In the genomic region with DNA sequence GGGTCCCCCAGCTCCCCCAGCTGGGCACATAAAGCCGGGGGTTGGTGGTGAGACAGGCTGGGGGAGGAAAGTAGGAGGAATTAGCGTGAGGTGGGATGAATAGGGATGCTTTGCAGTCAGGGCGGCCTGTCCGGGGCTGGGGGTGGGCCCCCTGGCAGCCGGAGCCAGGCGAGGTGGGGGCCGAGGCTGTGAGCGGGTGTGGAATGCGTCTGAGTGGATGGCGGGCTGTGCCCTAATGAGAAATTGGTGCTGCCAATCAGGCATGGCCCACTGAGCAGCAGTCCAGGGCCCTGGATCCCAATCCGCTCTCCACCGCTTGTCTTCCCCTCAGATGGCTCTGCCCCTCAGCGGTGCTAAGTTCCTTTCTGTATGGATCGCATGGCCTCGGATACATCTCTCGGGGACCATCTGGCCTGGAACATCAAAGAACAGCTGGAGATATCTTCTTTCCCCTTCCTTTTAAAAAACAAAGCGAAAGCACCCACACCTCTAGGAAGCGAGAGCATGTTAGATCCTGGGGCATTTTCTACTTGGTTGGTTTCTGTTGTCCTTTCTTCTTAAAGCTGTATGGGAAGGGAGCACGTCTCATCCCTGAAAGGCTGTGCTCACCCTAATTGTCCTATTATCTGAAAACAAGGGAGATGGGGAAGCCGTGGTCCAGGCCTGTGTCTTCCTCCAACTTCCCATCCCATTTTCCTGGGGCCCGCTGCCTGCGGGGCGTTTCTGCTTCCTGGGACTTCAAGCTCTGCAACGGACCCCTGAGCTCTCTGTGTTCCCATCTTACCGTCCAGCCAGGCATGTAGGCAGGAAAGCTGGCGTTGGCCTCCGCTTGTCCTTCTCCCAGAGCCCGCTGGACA, we compare ENCODE assay signal across 31 cellular contexts.
DNase-seq lines count a peak whose midpoint lies in the region; ATAC-seq, FAIRE-seq and TF ChIP-seq lines count a peak whose summit lies in the region.
"Had no signal": no experiment of that assay in that cellular context is flagged by ENCODE, and none has a peak within 500 bp of the region (broad histone marks: within the 10 kb centered on the region; RNA-seq: fewer than 3 reads in every experiment).

No MANE protein-coding gene starts in this region.

- H3K4me1 ChIP-seq in astrocyte (ENCODE audit: insufficient read depth, low read length) (peaks cover 7% of the 10 kb centered on the region), kidney (ENCODE audit: control insufficient read depth in 1 of 2, insufficient read depth in 1 of 2, low read depth in 1 of 2, low read length in 2 of 2) (no peaks in the 10 kb centered on the region)
- H3K4me1 ChIP-seq: HAP-1, parathyroid adenoma, spleen had no signal

- H3K79me2 ChIP-seq in astrocyte (ENCODE audit: insufficient read depth, low read length): peaks cover 2% of the 10 kb centered on the region
- H3K79me2 ChIP-seq: parathyroid adenoma had no signal

- H3K36me3 ChIP-seq in astrocyte (ENCODE audit: insufficient read depth, low read length) (no peaks in the 10 kb centered on the region), kidney (ENCODE audit: control insufficient read depth in 1 of 2, insufficient read depth in 2 of 2, low read length in 2 of 2) (no peaks in the 10 kb centered on the region)
- H3K36me3 ChIP-seq: HAP-1, spleen, thyroid gland had no signal

- H3K27ac Mint-ChIP-seq in astrocyte (ENCODE audit: unreplicated experiment) (peak overlapping the region; percentile 42), type B pancreatic cell (peak overlapping the region; percentile 34)
- H3K27ac Mint-ChIP-seq in effector memory CD8-positive, alpha-beta T cell: peak overlapping the region in 1 of 2 donors; percentile 19
- H3K27ac Mint-ChIP-seq: activated T-cell treated with anti-CD3 and anti-CD28 coated beads, Interleukin-2, amount 50 U/mL, for 72 hours; CD4-positive, alpha-beta memory T cell; natural killer cell had no signal

- peak overlapping the region; percentile 29 for H3K4me2 ChIP-seq in astrocyte (ENCODE audit: low read length)

- H4K20me1 ChIP-seq in astrocyte (ENCODE audit: insufficient read depth, low read length): peaks cover 65% of the 10 kb centered on the region

- peaks cover 2% of the 10 kb centered on the region for H3K27me3 ChIP-seq in astrocyte (ENCODE audit: insufficient read depth, low read length)
- H3K27me3 ChIP-seq: thyroid gland had no signal

- FAIRE-seq in astrocyte (lab: Jason Lieb, UNC) (no peak), kidney (lab: Jason Lieb, UNC) (no peak)
- FAIRE-seq: GM18507 had no signal

- H3K36me3 Mint-ChIP-seq in astrocyte (ENCODE audit: low read depth, unreplicated experiment) (peaks cover 10% of the 10 kb centered on the region), type B pancreatic cell (no peaks in the 10 kb centered on the region)
- H3K36me3 Mint-ChIP-seq in effector memory CD8-positive, alpha-beta T cell (ENCODE audit: insufficient read depth): no peaks in the 10 kb centered on the region
- H3K36me3 Mint-ChIP-seq: CD4-positive, alpha-beta memory T cell; natural killer cell had no signal

- H3K9me3 ChIP-seq in astrocyte (ENCODE audit: insufficient read depth, low read depth, low read length) (no peaks in the 10 kb centered on the region), kidney (ENCODE audit: control insufficient read depth in 1 of 2, low read length in 2 of 2) (no peaks in the 10 kb centered on the region)
- H3K9me3 ChIP-seq: HAP-1, mucosa of descending colon, spleen, thyroid gland had no signal

- H3K4me1 Mint-ChIP-seq in astrocyte (ENCODE audit: low read depth, unreplicated experiment) (peaks cover 5% of the 10 kb centered on the region), type B pancreatic cell (ENCODE audit: unreplicated experiment) (peaks cover 26% of the 10 kb centered on the region)
- H3K4me1 Mint-ChIP-seq in effector memory CD8-positive, alpha-beta T cell (ENCODE audit: low read depth in 2 of 2): peaks cover 0 to 6% of the 10 kb centered on the region in 2 donors
- H3K4me1 Mint-ChIP-seq: CD4-positive, alpha-beta memory T cell had no signal

- H3K4me3 Mint-ChIP-seq in astrocyte (ENCODE audit: unreplicated experiment) (no peak overlapping the region), type B pancreatic cell (no peak overlapping the region)
- H3K4me3 Mint-ChIP-seq in effector memory CD8-positive, alpha-beta T cell: no peak overlapping the region
- H3K4me3 Mint-ChIP-seq: activated T-cell treated with anti-CD3 and anti-CD28 coated beads, Interleukin-2, amount 50 U/mL, for 72 hours; CD4-positive, alpha-beta memory T cell; natural killer cell had no signal

- intact Hi-C loops in left ventricle myocardium superior (cut with micrococcal nuclease) (loop anchor here (10.0 kb wide), 1 partner anchor 104 kb away; the partner anchor contains the start of gene SORCS2), left cardiac atrium (cut with DNase I) (loop anchor here in 1 of 2 donors (5.0 kb wide), 1 partner anchor 107 kb away; the partner anchor contains the start of gene SORCS2), kidney (cut with DNase I) (loop anchor here (10.0 kb wide), 1 partner anchor 104 kb away; the partner anchor contains the start of gene SORCS2)

- TF ChIP-seq CTCF in astrocyte (IDR thresholded peaks at IDR 0.05; ENCODE audit: insufficient read depth, low read depth, low read length) (no peak), kidney (IDR thresholded peaks at IDR 0.05; ENCODE audit: borderline replicate concordance, extremely low read depth, insufficient read depth) (no peak), type B pancreatic cell (conservative IDR thresholded peaks at IDR 0.05) (no peak)

- H2AFZ ChIP-seq in astrocyte (ENCODE audit: low read depth, low read length): no peak overlapping the region
- H2AFZ ChIP-seq: parathyroid adenoma had no signal

- no peak overlapping the region for H3K9ac ChIP-seq in astrocyte (ENCODE audit: low read length)
- no peak overlapping the region for H3K9ac ChIP-seq in kidney (ENCODE audit: low read length in 2 of 2)
- H3K9ac ChIP-seq: parathyroid adenoma had no signal

- ATAC-seq in left ventricle myocardium superior (no peak), left cardiac atrium (no peak)
- ATAC-seq in effector memory CD8-positive, alpha-beta T cell (replicated peaks): no peak
- ATAC-seq: activated CD4-positive, CD25-positive, alpha-beta regulatory T cell treated with anti-CD3 and anti-CD28 coated beads, Interleukin-2, amount 50 U/mL, for 24 hours; activated T-cell treated with anti-CD3 and anti-CD28 coated beads, Interleukin-2, amount 50 U/mL, for 72 hours; mucosa of descending colon; natural killer cell; Panc1; right cardiac atrium; stimulated activated naive CD8-positive, alpha-beta T cell treated with anti-CD3 and anti-CD28 coated beads, Interleukin-15, Interleukin-2, amounts not matched to agents 100 U/mL and 50 U/mL, for 24 hours had no signal

- DNase-seq in left ventricle myocardium superior: peak; percentile 11
- no peak for DNase-seq in left cardiac atrium
- DNase-seq in astrocyte (ENCODE audit: low read depth): no peak
- DNase-seq in kidney: peak; percentile 56
- DNase-seq in type B pancreatic cell (ENCODE audit: extremely low spot score, unreplicated experiment): no peak
- DNase-seq in NCI-H1092 treated with DMSO at 0.1 percent for 48 hours (lab: John Stamatoyannopoulos, UW): no peak
- DNase-seq in NCI-H128 (lab: John Stamatoyannopoulos, UW; ENCODE audit: unreplicated experiment): no peak
- no peak for DNase-seq in effector memory CD8-positive, alpha-beta T cell
- DNase-seq: activated CD4-positive, alpha-beta T cell treated with anti-CD3 and anti-CD28 coated beads, Interleukin-2, amount 50 U/mL, for 4 hours; activated naive CD4-positive, alpha-beta T cell; activated T-cell treated with anti-CD3 and anti-CD28 coated beads, Interleukin-2, amount 50 U/mL, for 72 hours; AML-193; CD4-positive, alpha-beta memory T cell; hippocampal formation; mammary epithelial cell; natural killer cell; NCI-H187 treated with DMSO at 0.1 percent for 48 hours; NCI-H69; SHP77; spleen; stimulated activated CD4-positive, alpha-beta T cell treated with anti-CD3 and anti-CD28 coated beads, Interleukin-2, amount 100 ng/mL, for 24 hours; stimulated activated naive CD8-positive, alpha-beta T cell treated with anti-CD3 and anti-CD28 coated beads, Interleukin-15, Interleukin-2, amounts not matched to agents 100 U/mL and 50 U/mL, for 24 hours; T-helper 2 cell; thyroid gland had no signal

- H3K27me3 Mint-ChIP-seq in astrocyte (ENCODE audit: low read depth, unreplicated experiment): peaks cover 42% of the 10 kb centered on the region
- H3K27me3 Mint-ChIP-seq in type B pancreatic cell: peaks cover 12% of the 10 kb centered on the region
- peaks cover 45 to 74% of the 10 kb centered on the region in 2 donors for H3K27me3 Mint-ChIP-seq in effector memory CD8-positive, alpha-beta T cell

- H3K9me3 Mint-ChIP-seq in astrocyte (ENCODE audit: unreplicated experiment) (no peaks in the 10 kb centered on the region), type B pancreatic cell (no peaks in the 10 kb centered on the region)
- no peaks in the 10 kb centered on the region for H3K9me3 Mint-ChIP-seq in effector memory CD8-positive, alpha-beta T cell
- H3K9me3 Mint-ChIP-seq: activated T-cell treated with anti-CD3 and anti-CD28 coated beads, Interleukin-2, amount 50 U/mL, for 72 hours; natural killer cell had no signal

- H3K4me3 ChIP-seq in astrocyte (ENCODE audit: insufficient read depth, low read depth, low read length) (no peak overlapping the region), kidney (ENCODE audit: low read length in 2 of 2) (no peak overlapping the region)
- H3K4me3 ChIP-seq: HAP-1, mucosa of descending colon, spleen, thyroid gland had no signal

- H3K27ac ChIP-seq in astrocyte (ENCODE audit: low read depth, low read length): no peak overlapping the region
- no peak overlapping the region for H3K27ac ChIP-seq in kidney (ENCODE audit: low read depth in 2 of 2, low read length in 2 of 2)
- H3K27ac ChIP-seq: parathyroid adenoma, spleen, thyroid gland had no signal

Comparison
In these comparisons a context has a peak if more than half of its experiments do, and no peak if none do; other contexts are left out.
1. DNase-seq: peak in left ventricle myocardium superior (single experiment) and kidney (single experiment); none in left cardiac atrium (single experiment), astrocyte (single experiment), type B pancreatic cell (single experiment), NCI-H1092 treated with DMSO at 0.1 percent for 48 hours (single experiment), NCI-H128 (single experiment) and effector memory CD8-positive, alpha-beta T cell (0 of 3).